In the genomic region with DNA sequence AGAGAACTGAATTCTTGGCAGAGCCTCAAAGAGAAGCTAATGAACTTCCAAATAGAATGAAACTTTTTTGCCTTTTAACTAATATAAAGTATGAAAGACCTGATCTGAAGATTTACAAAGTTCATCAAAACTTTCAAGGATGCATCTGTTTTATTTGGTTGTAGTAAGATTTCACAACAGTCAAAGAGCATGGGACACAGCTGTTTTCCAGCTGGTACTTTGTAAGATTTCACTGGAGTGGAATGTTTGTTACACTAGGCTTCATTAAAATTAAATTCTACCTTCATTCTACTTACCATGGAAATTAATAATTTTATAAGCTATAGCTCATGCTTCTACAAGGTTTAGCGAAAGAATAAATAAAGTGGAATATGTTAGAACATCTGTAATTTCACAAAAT, we compare ENCODE assay signal across 16 cellular contexts.
"Had no signal": no experiment of that assay in that cellular context is flagged by ENCODE, and none has a peak within 500 bp of the region (broad histone marks: within the 10 kb centered on the region; RNA-seq: fewer than 3 reads in every experiment).

No MANE protein-coding gene starts in this region.

- H3K36me3 ChIP-seq: left lung, ovary, sigmoid colon, spleen, thoracic aorta, upper lobe of right lung had no signal

- H3K27ac ChIP-seq: left lung, ovary, sigmoid colon, spleen, thoracic aorta, upper lobe of right lung had no signal

- H3K9me3 Mint-ChIP-seq: activated naive CD4-positive, alpha-beta T cell treated with anti-CD3 and anti-CD28 coated beads, Interleukin-2, amount 50 U/mL, for 72 hours; stimulated activated naive B cell treated with anti-CD40 and anti-IgM and Interleukin-4, amounts not matched to agents 10 μg/mL and 1 μg/mL and 100 μg/mL, for 72 hours had no signal

- DNase-seq: activated CD4-positive, alpha-beta T cell treated with anti-CD3 and anti-CD28 coated beads, Interleukin-2, amount 50 U/mL, for 4 hours; activated gamma-delta T cell; amniotic stem cell; dermis blood vessel endothelial cell; effector memory CD8-positive, alpha-beta T cell; hippocampal formation; left lung; naive thymus-derived CD8-positive, alpha-beta T cell; ovary; sigmoid colon; spleen; stimulated activated naive B cell treated with anti-CD40 and anti-IgM and Interleukin-4, amounts not matched to agents 10 μg/mL and 1 μg/mL and 100 μg/mL, for 72 hours; upper lobe of right lung had no signal

- H3K4me3 ChIP-seq: left lung, ovary, sigmoid colon, spleen, thoracic aorta, upper lobe of right lung had no signal

- H3K27me3 Mint-ChIP-seq: effector memory CD8-positive, alpha-beta T cell; naive thymus-derived CD8-positive, alpha-beta T cell; stimulated activated naive B cell treated with anti-CD40 and anti-IgM and Interleukin-4, amounts not matched to agents 10 μg/mL and 1 μg/mL and 100 μg/mL, for 72 hours had no signal

- H3K27ac Mint-ChIP-seq: activated naive CD4-positive, alpha-beta T cell treated with anti-CD3 and anti-CD28 coated beads, Interleukin-2, amount 50 U/mL, for 72 hours; effector memory CD8-positive, alpha-beta T cell; naive thymus-derived CD8-positive, alpha-beta T cell; stimulated activated naive B cell treated with anti-CD40 and anti-IgM and Interleukin-4, amounts not matched to agents 10 μg/mL and 1 μg/mL and 100 μg/mL, for 72 hours; T-helper 2 cell treated with Interferon-gamma antibody and Interleukin-4, amounts not matched to agents 5 μg/mL and 100 μg/mL, for 36 hours had no signal

- H3K4me3 Mint-ChIP-seq: effector memory CD8-positive, alpha-beta T cell; naive thymus-derived CD8-positive, alpha-beta T cell; stimulated activated naive B cell treated with anti-CD40 and anti-IgM and Interleukin-4, amounts not matched to agents 10 μg/mL and 1 μg/mL and 100 μg/mL, for 72 hours; T-helper 2 cell treated with Interferon-gamma antibody and Interleukin-4, amounts not matched to agents 5 μg/mL and 100 μg/mL, for 36 hours had no signal

- H3K36me3 Mint-ChIP-seq: activated naive CD4-positive, alpha-beta T cell treated with anti-CD3 and anti-CD28 coated beads, Interleukin-2, amount 50 U/mL, for 72 hours; naive thymus-derived CD8-positive, alpha-beta T cell; stimulated activated naive B cell treated with anti-CD40 and anti-IgM and Interleukin-4, amounts not matched to agents 10 μg/mL and 1 μg/mL and 100 μg/mL, for 72 hours had no signal

- H3K4me1 ChIP-seq: left lung, sigmoid colon, spleen, upper lobe of right lung had no signal

- H3K9me3 ChIP-seq: ovary, thoracic aorta, upper lobe of right lung had no signal

- ATAC-seq: activated naive CD4-positive, alpha-beta T cell treated with anti-CD3 and anti-CD28 coated beads, Interleukin-2, amount 50 U/mL, for 72 hours; effector memory CD8-positive, alpha-beta T cell; left lung; naive thymus-derived CD8-positive, alpha-beta T cell; stimulated activated naive B cell treated with anti-CD40 and anti-IgM and Interleukin-4, amounts not matched to agents 10 μg/mL and 1 μg/mL and 100 μg/mL, for 72 hours; upper lobe of right lung had no signal

- H3K4me1 Mint-ChIP-seq: naive thymus-derived CD8-positive, alpha-beta T cell; stimulated activated naive B cell treated with anti-CD40 and anti-IgM and Interleukin-4, amounts not matched to agents 10 μg/mL and 1 μg/mL and 100 μg/mL, for 72 hours had no signal

- H3K27me3 ChIP-seq: left lung, ovary, sigmoid colon, spleen, upper lobe of right lung had no signal
